ENCODE assay signal across 8 cellular contexts in genomic region chr7:114081606-114082425, GRCh38.
DNase-seq lines count a peak whose midpoint lies in the region; ATAC-seq and TF ChIP-seq lines count a peak whose summit lies in the region.

No MANE protein-coding gene starts in this region.

- TF ChIP-seq POLR2A in adrenal gland (IDR thresholded peaks at IDR 0.05) = no peak

- H3K9me3 ChIP-seq in cardiac muscle cell (ENCODE audit: low read depth) (no peaks in the 10 kb centered on the region), adrenal gland (replicated peaks in 1 of 3) (no peaks in the 10 kb centered on the region), thoracic aorta (no peaks in the 10 kb centered on the region)

- TF ChIP-seq CTCF in cardiac muscle cell (IDR thresholded peaks at IDR 0.05; ENCODE audit: low read depth, low read length) (peak; percentile 57), adrenal gland (IDR thresholded peaks at IDR 0.05) (peak in 5 of 6 experiments; percentile 35 to 66 (median 62)), thoracic aorta (IDR thresholded peaks at IDR 0.05) (peak; percentile 48)

- H3K4me1 ChIP-seq in cardiac muscle cell (ENCODE audit: low read depth) (peaks cover 2% of the 10 kb centered on the region), adrenal gland (replicated peaks in 1 of 2) (peaks cover 9 to 22% of the 10 kb centered on the region in 2 donors), thoracic aorta (ENCODE audit: control insufficient read depth in 1 of 2, low read depth in 2 of 2) (peaks cover 0 to 8% of the 10 kb centered on the region in 2 donors)

- H3K4me3 ChIP-seq in cardiac muscle cell = no peak overlapping the region
- H3K4me3 ChIP-seq in adrenal gland = peak overlapping the region in 1 of 4 donors; percentile 40
- peak overlapping the region; percentile 79 for H3K4me3 ChIP-seq in thoracic aorta

- peak; percentile 33 to 79 for DNase-seq in cardiac muscle cell (ENCODE audit: low read depth in 1 of 2, low spot score in 1 of 2)
- DNase-seq in left cardiac atrium = no peak
- DNase-seq in NCI-H187 treated with DMSO at 0.1 percent for 48 hours (lab: John Stamatoyannopoulos, UW) = peak; percentile 35
- DNase-seq in adrenal gland = no peak
- peak; percentile 63 for DNase-seq in iris pigment epithelial cell (ENCODE audit: low read depth)
- no peak for DNase-seq in thoracic aorta (ENCODE audit: low spot score)
- DNase-seq in NCI-H128 (lab: John Stamatoyannopoulos, UW; ENCODE audit: unreplicated experiment) = no peak

- H3K36me3 ChIP-seq in cardiac muscle cell (no peaks in the 10 kb centered on the region), adrenal gland (replicated peaks in 1 of 2) (no peaks in the 10 kb centered on the region), thoracic aorta (no peaks in the 10 kb centered on the region)

- no peak for ATAC-seq in left cardiac atrium
- no peak for ATAC-seq in thoracic aorta (ENCODE audit: insufficient number of reproducible peaks, low FRiP score, low read depth)
- no peak for ATAC-seq in GM21367 (IDR thresholded peaks at IDR 0.05; ENCODE audit: unreplicated experiment)

- 26 to 34% (median 30%) methylated on average over 6 of the region's 6 CpGs for WGBS in adrenal gland, 4 donors

- H3K27ac ChIP-seq in cardiac muscle cell (no peak overlapping the region), adrenal gland (no peak overlapping the region), thoracic aorta (no peak overlapping the region)

- intact Hi-C loops in left cardiac atrium (cut with DNase I) (loop anchor here in 1 of 2 donors (10.0 kb wide), 2 partner anchors 333 to 583 kb away; partner anchors contain the start of gene FOXP2), adrenal gland (cut with DNase I) (no loop called here)

- H3K27me3 ChIP-seq in cardiac muscle cell = peaks cover 81% of the 10 kb centered on the region
- peaks cover 30% of the 10 kb centered on the region for H3K27me3 ChIP-seq in adrenal gland
- no peaks in the 10 kb centered on the region for H3K27me3 ChIP-seq in thoracic aorta (replicated peaks; ENCODE audit: insufficient read depth)

Comparison
In these comparisons a context has a peak if more than half of its experiments do, and no peak if none do; other contexts are left out.
1. DNase-seq: peak in cardiac muscle cell (2 of 2), NCI-H187 treated with DMSO at 0.1 percent for 48 hours (single experiment) and iris pigment epithelial cell (single experiment); none in left cardiac atrium (single experiment), adrenal gland (0 of 7), thoracic aorta (single experiment) and NCI-H128 (single experiment).
2. Peak in every context shown above with its lines, with median percentiles within 50 percentile points of each other: CTCF ChIP-seq.